26 cellular contexts compared by ENCODE assay signal in genomic region chr2:84031312-84031711, GRCh38.
"Had no signal": no experiment of that assay in that cellular context is flagged by ENCODE, and none has a peak within 500 bp of the region (broad histone marks: within the 10 kb centered on the region; RNA-seq: fewer than 3 reads in every experiment).

No MANE protein-coding gene starts in this region.

- ATAC-seq: left colon; left lung; lower lobe of right lung; naive thymus-derived CD8-positive, alpha-beta T cell; right lobe of liver; stimulated activated naive CD8-positive, alpha-beta T cell treated with anti-CD3 and anti-CD28 coated beads, Interleukin-15, Interleukin-2, amounts not matched to agents 100 U/mL and 50 U/mL, for 24 hours had no signal

- H3K27ac ChIP-seq: left lung, lower lobe of right lung, neutrophil, right atrium auricular region, right lobe of liver, stomach, testis, thyroid gland, transverse colon, upper lobe of left lung, vagina had no signal

- FAIRE-seq: islet of Langerhans, kidney had no signal

- H3K27me3 ChIP-seq: left lung, neutrophil, right atrium auricular region, right lobe of liver, stomach, testis, thyroid gland, transverse colon, upper lobe of left lung, vagina had no signal

- DNase-seq: hypothalamus; immature natural killer cell; kidney; left colon; left lung; lower lobe of right lung; mammary epithelial cell; mesenchymal stem cell; naive thymus-derived CD8-positive, alpha-beta T cell; occipital lobe; right lobe of liver; stimulated activated CD4-positive, alpha-beta T cell treated with anti-CD3 and anti-CD28 coated beads, Interleukin-12 subunit alpha, Interleukin-12 subunit beta, amount 100 ng/mL, for 4 hours; stimulated activated CD4-positive, alpha-beta T cell treated with anti-CD3 and anti-CD28 coated beads, Interleukin-15, amount 100 ng/mL, for 24 hours; stimulated activated CD4-positive, alpha-beta T cell treated with anti-CD3 and anti-CD28 coated beads, Interleukin-2, amount 100 ng/mL, for 24 hours; stimulated activated CD4-positive, alpha-beta T cell treated with anti-CD3 and anti-CD28 coated beads, Interleukin-4, amount 100 ng/mL, for 1 hour; stimulated activated naive B cell treated with anti-CD40 and anti-IgM and Interleukin-4, amounts not matched to agents 10 μg/mL and 1 μg/mL and 100 μg/mL, for 72 hours; stimulated activated naive CD8-positive, alpha-beta T cell treated with anti-CD3 and anti-CD28 coated beads, Interleukin-15, Interleukin-2, amounts not matched to agents 100 U/mL and 50 U/mL, for 24 hours; stomach; testis; thyroid gland; transverse colon; upper lobe of left lung had no signal

- H3K4me1 ChIP-seq: left lung, lower lobe of right lung, right atrium auricular region, right lobe of liver, stomach, testis, thyroid gland, upper lobe of left lung had no signal

- H3K4me3 ChIP-seq: left lung, lower lobe of right lung, right atrium auricular region, right lobe of liver, stomach, testis, thyroid gland, transverse colon, upper lobe of left lung, vagina had no signal

- H3K9me3 ChIP-seq: left lung, lower lobe of right lung, neutrophil, right atrium auricular region, right lobe of liver, stomach, testis, thyroid gland, transverse colon, upper lobe of left lung, vagina had no signal

- H3K36me3 ChIP-seq: left lung, lower lobe of right lung, neutrophil, right atrium auricular region, right lobe of liver, stomach, thyroid gland, transverse colon, upper lobe of left lung, vagina had no signal
